In genomic region chr17:64641499-64641898, GRCh38 we compare ENCODE assay signal across 9 cellular contexts. TPM values are rescaled to one million over a fixed set of nuclear protein-coding genes. Genes with fewer than 3 reads are reported as not detected.
DNase-seq lines count a peak whose midpoint lies in the region; ATAC-seq and TF ChIP-seq lines count a peak whose summit lies in the region.
"Had no signal": no experiment of that assay in that cellular context is flagged by ENCODE, and none has a peak within 500 bp of the region (broad histone marks: within the 10 kb centered on the region; RNA-seq: fewer than 3 reads in every experiment).

No MANE protein-coding gene starts in this region.

- H3K4me1 Mint-ChIP-seq in HFFc6 (ENCODE audit: low read depth): peaks cover 66% of the 10 kb centered on the region
- peaks cover 28% of the 10 kb centered on the region for H3K4me1 Mint-ChIP-seq in brain

- TF ChIP-seq POLR2A in right lobe of liver (IDR thresholded peaks at IDR 0.05): no peak

- H3K27me3 ChIP-seq in right lobe of liver: no peaks in the 10 kb centered on the region

- peaks cover 26% of the 10 kb centered on the region for H3K36me3 Mint-ChIP-seq in HFFc6 (ENCODE audit: low read depth)
- peaks cover 37% of the 10 kb centered on the region for H3K36me3 Mint-ChIP-seq in brain

- no peaks in the 10 kb centered on the region for H3K9me3 Mint-ChIP-seq in HFFc6
- peaks cover 0 to 6% (median 0%) of the 10 kb centered on the region in 5 experiments for H3K9me3 Mint-ChIP-seq in brain

- intact Hi-C loops in right lobe of liver (cut with DNase I): no loop called here

- H3K4me3 Mint-ChIP-seq in HFFc6 (peak overlapping the region; percentile 80), brain (peak overlapping the region in 1 of 5 experiments; percentile 24)

- peaks cover 0 to 2% (median 0%) of the 10 kb centered on the region in 4 donors for H3K36me3 ChIP-seq in right lobe of liver

- H3K27ac Mint-ChIP-seq in HFFc6: peak overlapping the region; percentile 73
- H3K27ac Mint-ChIP-seq in brain: peak overlapping the region in 3 of 5 experiments; percentile 33 to 79 (median 60)

- TF ChIP-seq CTCF in AG09319 (IDR thresholded peaks at IDR 0.05; ENCODE audit: low read depth, low read length) (no peak), HFFc6 (IDR thresholded peaks at IDR 0.05) (no peak), brain (conservative IDR thresholded peaks at IDR 0.05) (no peak), right lobe of liver (IDR thresholded peaks at IDR 0.05) (no peak)

- DNase-seq in AG09319 (ENCODE audit: extremely low read depth, low read depth) (peak; percentile 78), HFFc6 (peak; percentile 92), right lobe of liver (no peak)
- DNase-seq in stimulated activated CD4-positive, alpha-beta T cell treated with anti-CD3 and anti-CD28 coated beads, Interleukin-2, amount 100 ng/mL, for 24 hours: no peak
- DNase-seq in stimulated activated CD4-positive, alpha-beta T cell treated with anti-CD3 and anti-CD28 coated beads, Interleukin-4, amount 100 ng/mL, for 24 hours: no peak
- DNase-seq: NCI-H526 treated with DMSO at 0.1 percent for 48 hours had no signal

- no peak overlapping the region for H3K27ac ChIP-seq in right lobe of liver

- ATAC-seq in right lobe of liver: peak; percentile 38 to 81 (median 61)
- no peak for ATAC-seq in HG02870 (IDR thresholded peaks at IDR 0.05; ENCODE audit: unreplicated experiment)
- ATAC-seq in HG03442 (IDR thresholded peaks at IDR 0.05; ENCODE audit: unreplicated experiment): no peak

- no peaks in the 10 kb centered on the region for H3K4me1 ChIP-seq in right lobe of liver

- H3K4me3 ChIP-seq in right lobe of liver: no peak overlapping the region

- H3K27me3 Mint-ChIP-seq in HFFc6 (ENCODE audit: insufficient read depth) (peaks cover 2% of the 10 kb centered on the region), brain (no peaks in the 10 kb centered on the region)

- WGBS in right lobe of liver (ENCODE audit: insufficient coverage, low coverage, low lambda C conversion rate, missing lambda C conversion rate): 21% methylated on average over 2 of the region's 2 CpGs

- H3K9me3 ChIP-seq in right lobe of liver: no peaks in the 10 kb centered on the region

RNA-seq across cellular contexts. Expression of gene SMURF2, which starts 20.6 kb away (rescaled TPM):
- total RNA-seq in HFFc6 (2021; fragmentation: NEBNext Ultra II Directional; extraction: Animal tissue kit (Norgen Biotek cat#: 25700)): 100 to 1,000 TPM in 3 of 6 experiments, 10 to 100 TPM in 3; 92.5 to 206 (median 99.1) TPM
- polyA plus RNA-seq in brain (ENCODE audit: insufficient read depth, low read depth, low replicate concordance): 9.9 TPM
- total RNA-seq in right lobe of liver: 1 to 10 TPM; 2.5 to 6.8 (median 4.0) TPM

Comparison
In these comparisons a context has a peak if more than half of its experiments do, and no peak if none do; other contexts are left out.
1. DNase-seq: peak in AG09319 (single experiment) and HFFc6 (single experiment); none in right lobe of liver (0 of 3), stimulated activated CD4-positive, alpha-beta T cell treated with anti-CD3 and anti-CD28 coated beads, Interleukin-2, amount 100 ng/mL, for 24 hours (0 of 2) and stimulated activated CD4-positive, alpha-beta T cell treated with anti-CD3 and anti-CD28 coated beads, Interleukin-4, amount 100 ng/mL, for 24 hours (single experiment).
2. ATAC-seq: peak in right lobe of liver (4 of 4); none in HG02870 (single experiment) and HG03442 (single experiment).
3. RNA of gene SMURF2, which starts 20.6 kb away (total RNA-seq): 92.5 to 206 TPM in HFFc6; 2.5 to 6.8 TPM in right lobe of liver; every median in the first group is over 10 times any median in the second.